Comparison of ENCODE assay signal across 7 cellular contexts in genomic region chr4:105707783-105708182, GRCh38.
DNase-seq lines count a peak whose midpoint lies in the region; ATAC-seq lines count a peak whose summit lies in the region.

No MANE protein-coding gene starts in this region.

- H3K4me3 Mint-ChIP-seq in activated naive CD8-positive, alpha-beta T cell, result peak overlapping the region; percentile 100
- H3K4me3 Mint-ChIP-seq in stimulated activated naive B cell treated with anti-CD40 and anti-IgM and Interleukin-4, amounts not matched to agents 10 μg/mL and 1 μg/mL and 100 μg/mL, for 72 hours, result peak overlapping the region; percentile 98 to 100

- no peak overlapping the region for H3K27ac ChIP-seq in HUES6 (ENCODE audit: low read depth, low read length)

- DNase-seq in iris pigment epithelial cell (ENCODE audit: low read depth), result peak; percentile 3
- DNase-seq in stimulated activated naive B cell treated with anti-CD40 and anti-IgM and Interleukin-4, amounts not matched to agents 10 μg/mL and 1 μg/mL and 100 μg/mL, for 72 hours, result no peak
- DNase-seq in globus pallidus (ENCODE audit: low spot score), result no peak
- no peak for DNase-seq in amniotic stem cell (lab: John Stamatoyannopoulos, UW)
- no peak for DNase-seq in stimulated activated CD4-positive, alpha-beta T cell treated with anti-CD3 and anti-CD28 coated beads, Interleukin-4, amount 100 ng/mL, for 4 hours

- no peaks in the 10 kb centered on the region for H3K27me3 Mint-ChIP-seq in activated naive CD8-positive, alpha-beta T cell
- no peaks in the 10 kb centered on the region for H3K27me3 Mint-ChIP-seq in stimulated activated naive B cell treated with anti-CD40 and anti-IgM and Interleukin-4, amounts not matched to agents 10 μg/mL and 1 μg/mL and 100 μg/mL, for 72 hours

- peaks cover 7% of the 10 kb centered on the region; the same call in 1 of the 2 replicates for H3K4me1 ChIP-seq in HUES6 (ENCODE audit: control insufficient read depth, insufficient read depth, low read length)

- H3K36me3 Mint-ChIP-seq in activated naive CD8-positive, alpha-beta T cell, result peaks cover 8% of the 10 kb centered on the region
- H3K36me3 Mint-ChIP-seq in stimulated activated naive B cell treated with anti-CD40 and anti-IgM and Interleukin-4, amounts not matched to agents 10 μg/mL and 1 μg/mL and 100 μg/mL, for 72 hours, result peaks cover 5 to 10% of the 10 kb centered on the region in 2 donors

- H3K9me3 ChIP-seq in HUES6 (ENCODE audit: control insufficient read depth, insufficient read depth, low read depth, low read length), result no peaks in the 10 kb centered on the region

- H3K4me1 Mint-ChIP-seq in activated naive CD8-positive, alpha-beta T cell (ENCODE audit: low read depth), result peaks cover 34% of the 10 kb centered on the region
- peaks cover 20 to 26% of the 10 kb centered on the region in 2 donors for H3K4me1 Mint-ChIP-seq in stimulated activated naive B cell treated with anti-CD40 and anti-IgM and Interleukin-4, amounts not matched to agents 10 μg/mL and 1 μg/mL and 100 μg/mL, for 72 hours

- peak overlapping the region; percentile 90 for H3K4me3 ChIP-seq in HUES6 (ENCODE audit: low read depth, low read length)

- H3K9ac ChIP-seq in HUES6 (ENCODE audit: low read length), result peak overlapping the region; percentile 90

- peak overlapping the region; percentile 96 for H3K27ac Mint-ChIP-seq in activated naive CD8-positive, alpha-beta T cell
- peak overlapping the region; percentile 98 for H3K27ac Mint-ChIP-seq in stimulated activated naive B cell treated with anti-CD40 and anti-IgM and Interleukin-4, amounts not matched to agents 10 μg/mL and 1 μg/mL and 100 μg/mL, for 72 hours

- ATAC-seq in stimulated activated naive B cell treated with anti-CD40 and anti-IgM and Interleukin-4, amounts not matched to agents 10 μg/mL and 1 μg/mL and 100 μg/mL, for 72 hours (replicated peaks), result no peak

- no peaks in the 10 kb centered on the region for H3K27me3 ChIP-seq in HUES6 (ENCODE audit: control insufficient read depth, insufficient read depth, low read length)

- H3K9me3 Mint-ChIP-seq in activated naive CD8-positive, alpha-beta T cell (ENCODE audit: low read depth), result no peaks in the 10 kb centered on the region
- H3K9me3 Mint-ChIP-seq in stimulated activated naive B cell treated with anti-CD40 and anti-IgM and Interleukin-4, amounts not matched to agents 10 μg/mL and 1 μg/mL and 100 μg/mL, for 72 hours, result no peaks in the 10 kb centered on the region

- H3K36me3 ChIP-seq in HUES6 (ENCODE audit: control insufficient read depth, insufficient read depth, low read length), result no peaks in the 10 kb centered on the region
